8 cellular contexts compared by ENCODE assay signal in the genomic region with DNA sequence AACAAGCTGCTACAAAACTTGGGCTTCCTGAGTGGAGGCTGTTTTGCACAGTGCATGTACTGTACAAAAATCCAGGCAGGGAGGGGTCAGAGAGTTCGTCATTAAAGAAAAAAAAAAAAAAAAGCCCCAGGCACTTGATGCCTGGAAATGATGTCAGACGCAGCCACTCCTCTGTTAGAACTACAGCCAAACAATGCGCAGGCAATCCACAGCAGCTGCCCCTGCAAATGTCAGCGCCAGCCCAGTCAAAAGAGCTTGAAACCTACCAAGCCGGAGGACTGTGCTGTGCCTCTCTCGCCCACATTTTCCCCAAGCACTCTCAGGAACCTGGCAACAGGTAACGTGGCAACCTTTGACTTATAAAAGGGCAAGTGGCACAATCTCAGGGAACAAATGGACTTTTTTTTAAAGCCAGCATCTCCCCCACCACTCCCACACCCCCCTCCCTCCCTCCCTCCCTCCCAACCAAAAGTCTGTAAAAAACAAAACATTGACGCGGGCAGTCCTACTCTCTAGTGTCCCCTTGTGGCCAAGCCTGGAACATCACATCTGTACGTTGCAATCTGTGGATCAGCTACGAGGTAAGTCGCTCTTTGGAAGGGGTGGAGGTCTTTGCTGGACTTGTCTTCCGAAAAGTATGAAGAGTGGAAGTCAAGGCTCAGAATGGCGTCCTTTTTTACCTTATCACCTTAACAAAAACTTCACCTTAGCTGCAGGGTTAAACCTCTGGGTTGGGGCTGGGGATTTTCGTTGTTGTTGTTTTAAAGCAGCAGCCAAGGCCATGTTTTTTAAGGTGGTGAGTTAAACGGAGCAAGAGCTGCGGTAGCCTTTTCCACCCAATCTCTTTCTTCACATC.
DNase-seq lines count a peak whose midpoint lies in the region; ATAC-seq and TF ChIP-seq lines count a peak whose summit lies in the region.

No MANE protein-coding gene starts in this region.

- H3K4me1 Mint-ChIP-seq in CD8-positive, alpha-beta memory T cell: peaks cover 49 to 65% (median 54%) of the 10 kb centered on the region in 3 donors
- H3K4me1 Mint-ChIP-seq in activated CD4-positive, alpha-beta memory T cell treated with anti-CD3 and anti-CD28 coated beads, Interleukin-2, amount 10 ng/mL, durations not matched to agents 7 days and 5 days: peaks cover 50% of the 10 kb centered on the region

- peak overlapping the region; percentile 94 to 98 (median 95) for H3K4me3 Mint-ChIP-seq in CD8-positive, alpha-beta memory T cell
- H3K4me3 Mint-ChIP-seq in activated CD4-positive, alpha-beta memory T cell treated with anti-CD3 and anti-CD28 coated beads, Interleukin-2, amount 10 ng/mL, durations not matched to agents 7 days and 5 days: peak overlapping the region; percentile 92

- POLR2A ChIA-PET in CD8-positive, alpha-beta memory T cell (lab: Charles Lee): interaction anchor here (0.6 to 4.6 kb wide), 20 partner anchors 8 to 347 kb away, joined by 3 to 56 read pairs (median 8); a partner anchor contains a TSS
- POLR2A ChIA-PET in activated CD4-positive, alpha-beta memory T cell treated with anti-CD3 and anti-CD28 coated beads, Interleukin-2, amount 10 ng/mL, durations not matched to agents 7 days and 5 days (lab: Charles Lee): interaction anchor here (0.6 to 6.2 kb wide), 25 partner anchors 9 to 1702 kb away, joined by 3 to 239 read pairs (median 5); a partner anchor contains a TSS

- ATAC-seq in GM19438 (IDR thresholded peaks at IDR 0.05; ENCODE audit: low read depth, unreplicated experiment): peak; percentile 53
- peak; percentile 43 for ATAC-seq in HG03575 (IDR thresholded peaks at IDR 0.05; ENCODE audit: extremely low read depth, insufficient number of reproducible peaks, low FRiP score, unreplicated experiment)
- ATAC-seq in lung (ENCODE audit: insufficient read depth, low FRiP score): peak; percentile 80

- peaks cover 41% of the 10 kb centered on the region for H3K4me1 ChIP-seq in CD8-positive, alpha-beta memory T cell (ENCODE audit: insufficient read depth, low read length)
- H3K4me1 ChIP-seq in ectodermal cell (ENCODE audit: control insufficient read depth, insufficient read depth, low read length) (peaks cover 43% of the 10 kb centered on the region), lung (ENCODE audit: control insufficient read depth in 2 of 2, insufficient read depth in 2 of 2, low read length in 2 of 2) (peaks cover 9 to 11% of the 10 kb centered on the region in 2 donors)

- H3K27me3 Mint-ChIP-seq in CD8-positive, alpha-beta memory T cell: no peaks in the 10 kb centered on the region
- H3K27me3 Mint-ChIP-seq in activated CD4-positive, alpha-beta memory T cell treated with anti-CD3 and anti-CD28 coated beads, Interleukin-2, amount 10 ng/mL, durations not matched to agents 7 days and 5 days: no peaks in the 10 kb centered on the region

- H3K36me3 ChIP-seq in CD8-positive, alpha-beta memory T cell (ENCODE audit: insufficient read depth, low read length): no peaks in the 10 kb centered on the region
- no peaks in the 10 kb centered on the region for H3K36me3 ChIP-seq in ectodermal cell (ENCODE audit: control insufficient read depth, insufficient read depth, low read length)
- H3K36me3 ChIP-seq in lung (ENCODE audit: control insufficient read depth in 2 of 2, insufficient read depth in 2 of 2, low read length in 2 of 2): no peaks in the 10 kb centered on the region

- peak; percentile 77 to 95 (median 93) for DNase-seq in CD8-positive, alpha-beta memory T cell
- DNase-seq in NCI-H774 (lab: John Stamatoyannopoulos, UW): peak; percentile 85
- peak; percentile 91 for DNase-seq in activated CD4-positive, alpha-beta memory T cell treated with anti-CD3 and anti-CD28 coated beads, Interleukin-2, amount 10 ng/mL, durations not matched to agents 7 days and 5 days
- peak; percentile 86 for DNase-seq in lung (ENCODE audit: low spot score)
- DNase-seq in stimulated activated CD4-positive, alpha-beta T cell treated with anti-CD3 and anti-CD28 coated beads, TNF-alpha, amount 100 ng/mL, for 4 hours (ENCODE audit: low read depth in 3 of 3): peak; percentile 65 to 76 (median 70)

- no peaks in the 10 kb centered on the region for H3K9me3 ChIP-seq in CD8-positive, alpha-beta memory T cell (ENCODE audit: low read length)
- H3K9me3 ChIP-seq in ectodermal cell (ENCODE audit: control insufficient read depth, low read length) (no peaks in the 10 kb centered on the region), lung (ENCODE audit: control insufficient read depth in 2 of 2, insufficient read depth in 1 of 2, low read length in 1 of 2) (no peaks in the 10 kb centered on the region)

- peak overlapping the region; percentile 97 to 100 (median 99) for H3K27ac Mint-ChIP-seq in CD8-positive, alpha-beta memory T cell
- peak overlapping the region; percentile 98 for H3K27ac Mint-ChIP-seq in activated CD4-positive, alpha-beta memory T cell treated with anti-CD3 and anti-CD28 coated beads, Interleukin-2, amount 10 ng/mL, durations not matched to agents 7 days and 5 days

- no peaks in the 10 kb centered on the region for H3K9me3 Mint-ChIP-seq in CD8-positive, alpha-beta memory T cell
- H3K9me3 Mint-ChIP-seq in activated CD4-positive, alpha-beta memory T cell treated with anti-CD3 and anti-CD28 coated beads, Interleukin-2, amount 10 ng/mL, durations not matched to agents 7 days and 5 days: no peaks in the 10 kb centered on the region

- peak overlapping the region; percentile 74 for H3K4me3 ChIP-seq in CD8-positive, alpha-beta memory T cell (ENCODE audit: low read length)
- H3K4me3 ChIP-seq in ectodermal cell (ENCODE audit: insufficient read depth, low read depth, low read length) (peak overlapping the region; percentile 46), lung (peak overlapping the region; percentile 20)

- H3K27ac ChIP-seq in CD8-positive, alpha-beta memory T cell (ENCODE audit: low read depth, low read length): peak overlapping the region; percentile 95
- H3K27ac ChIP-seq in ectodermal cell (ENCODE audit: insufficient read depth, low read depth, low read length, poor library complexity, severe bottlenecking): peak overlapping the region; percentile 98
- peak overlapping the region; percentile 98 to 99 for H3K27ac ChIP-seq in lung (ENCODE audit: low read depth in 1 of 2, low read length in 1 of 2)

- 4 to 5% methylated on average over 13 to 17 of the region's 17 CpGs for WGBS in ectodermal cell, 2 experiments
- WGBS in lung, 2 donors: 0% methylated on average over 17 of the region's 17 CpGs

- CTCF ChIA-PET in CD8-positive, alpha-beta memory T cell (lab: Charles Lee): interaction anchor here (0.6 to 7.2 kb wide), 30 partner anchors 9 to 348 kb away, joined by 3 to 100 read pairs (median 4); a partner anchor contains a TSS
- CTCF ChIA-PET in activated CD4-positive, alpha-beta memory T cell treated with anti-CD3 and anti-CD28 coated beads, Interleukin-2, amount 10 ng/mL, durations not matched to agents 7 days and 5 days (lab: Charles Lee): interaction anchor here (0.7 to 6.5 kb wide), 35 partner anchors 9 to 346 kb away, joined by 3 to 75 read pairs (median 3); a partner anchor contains a TSS

- no peaks in the 10 kb centered on the region for H3K27me3 ChIP-seq in CD8-positive, alpha-beta memory T cell (ENCODE audit: insufficient read depth, low read length, poor library complexity, severe bottlenecking)
- peaks cover 7% of the 10 kb centered on the region for H3K27me3 ChIP-seq in ectodermal cell (ENCODE audit: control insufficient read depth, insufficient read depth, low read length, poor library complexity, severe bottlenecking)
- H3K27me3 ChIP-seq in lung (ENCODE audit: control insufficient read depth, insufficient read depth): no peaks in the 10 kb centered on the region

- peak; percentile 78 for TF ChIP-seq CTCF in lung (IDR thresholded peaks at IDR 0.05; ENCODE audit: control extremely low read depth, extremely low read depth)

- H3K36me3 Mint-ChIP-seq in CD8-positive, alpha-beta memory T cell: peaks cover 3 to 39% (median 4%) of the 10 kb centered on the region in 3 donors
- H3K36me3 Mint-ChIP-seq in activated CD4-positive, alpha-beta memory T cell treated with anti-CD3 and anti-CD28 coated beads, Interleukin-2, amount 10 ng/mL, durations not matched to agents 7 days and 5 days (ENCODE audit: low read depth): peaks cover 24% of the 10 kb centered on the region

Comparison
In these comparisons a context has a peak if more than half of its experiments do, and no peak if none do; other contexts are left out.
1. Peak in every context shown above with its lines: DNase-seq, ATAC-seq, H3K4me3 ChIP-seq and H3K27ac ChIP-seq.
2. H3K4me3 ChIP-seq: peak in every context shown above with its lines; median percentile 74 in CD8-positive, alpha-beta memory T cell; 46 in ectodermal cell; 20 in lung.